Comparison of ENCODE assay signal across 7 cellular contexts in the genomic region with DNA sequence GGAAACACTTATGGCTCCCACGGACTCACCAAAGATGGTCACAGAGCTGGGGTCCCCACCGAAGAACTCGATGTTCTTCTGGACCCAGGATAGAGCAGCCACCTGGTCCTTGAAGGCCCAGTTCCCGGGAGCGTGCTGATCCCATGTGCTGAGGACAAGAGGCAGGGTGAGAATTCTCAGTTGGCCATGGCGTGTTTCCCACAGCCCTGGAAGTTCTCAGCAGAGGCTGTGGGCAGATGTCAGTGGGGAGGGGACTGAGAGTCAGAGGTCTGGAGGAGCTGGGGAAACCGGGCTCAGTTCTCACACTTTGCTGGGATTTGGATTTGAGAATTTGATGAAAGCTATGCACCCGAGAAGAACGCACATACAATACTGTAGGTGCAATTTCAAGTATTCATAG.
"Had no signal": no experiment of that assay in that cellular context is flagged by ENCODE, and none has a peak within 500 bp of the region (broad histone marks: within the 10 kb centered on the region; RNA-seq: fewer than 3 reads in every experiment).

No MANE protein-coding gene starts in this region.

- H3K27ac Mint-ChIP-seq: HFFc6 had no signal

- H3K9me3 ChIP-seq: HAP-1 had no signal

- H3K4me1 ChIP-seq: HAP-1 had no signal

- DNase-seq: GOT3, H7, HFFc6, IMR-90 had no signal

- H3K9me3 Mint-ChIP-seq: HFFc6 had no signal

- H3K4me3 Mint-ChIP-seq: HFFc6 had no signal

- H3K4me3 ChIP-seq: HAP-1, K562 had no signal

- H3K36me3 ChIP-seq: HAP-1 had no signal

- ATAC-seq: HCT116, K562 had no signal
